8 cellular contexts compared by ENCODE assay signal in genomic region chr13:99434258-99434788, GRCh38.
A peak's percentile ranks its signal among the peaks of the same experiment; 100 is the strongest.
DNase-seq lines count a peak whose midpoint lies in the region; ATAC-seq and TF ChIP-seq lines count a peak whose summit lies in the region.
"Had no signal": no experiment of that assay in that cellular context is flagged by ENCODE, and none has a peak within 500 bp of the region (broad histone marks: within the 10 kb centered on the region; RNA-seq: fewer than 3 reads in every experiment).

No MANE protein-coding gene starts in this region.

- intact Hi-C loops in Panc1 (cut with micrococcal nuclease; ENCODE audit: unreplicated experiment) = no loop called here
- intact Hi-C loops in natural killer cell (cut with micrococcal nuclease) = loop anchor here (1.0 to 5.0 kb wide), 5 partner anchors 31 to 232 kb away; partner anchors contain the start of gene UBAC2
- intact Hi-C loops in upper lobe of right lung (cut with DNase I) = loop anchor here (10.0 kb wide), 1 partner anchor 160 kb away; no protein-coding TSS in a partner anchor

- H3K36me3 ChIP-seq in Panc1 (ENCODE audit: control insufficient read depth, insufficient read depth, low read length) = no peaks in the 10 kb centered on the region
- H3K36me3 ChIP-seq in upper lobe of right lung = no peaks in the 10 kb centered on the region
- H3K36me3 ChIP-seq: thoracic aorta had no signal

- no peaks in the 10 kb centered on the region for H3K9me3 Mint-ChIP-seq in activated T-cell treated with anti-CD3 and anti-CD28 coated beads, Interleukin-2, amount 50 U/mL, for 72 hours
- H3K9me3 Mint-ChIP-seq in natural killer cell (peaks cover 2 to 3% of the 10 kb centered on the region in 2 donors), osteocyte (ENCODE audit: unreplicated experiment) (no peaks in the 10 kb centered on the region)

- peak overlapping the region; percentile 87 to 90 for H3K4me3 Mint-ChIP-seq in activated T-cell treated with anti-CD3 and anti-CD28 coated beads, Interleukin-2, amount 50 U/mL, for 72 hours
- H3K4me3 Mint-ChIP-seq in natural killer cell = peak overlapping the region; percentile 59
- H3K4me3 Mint-ChIP-seq in osteocyte (ENCODE audit: unreplicated experiment) = no peak overlapping the region

- H3K9me3 ChIP-seq in Panc1 (ENCODE audit: control insufficient read depth, insufficient read depth, low read depth, low read length) = no peaks in the 10 kb centered on the region
- no peaks in the 10 kb centered on the region for H3K9me3 ChIP-seq in upper lobe of right lung
- H3K9me3 ChIP-seq: thoracic aorta had no signal

- CTCF ChIA-PET in Panc1 (lab: Charles Lee) = interaction anchor here (1.6 kb wide), 1 partner anchor 258 kb away, joined by 6 read pairs; no protein-coding TSS in a partner anchor

- no peak overlapping the region for H3K27ac ChIP-seq in Panc1 (ENCODE audit: low read length)
- H3K27ac ChIP-seq in upper lobe of right lung = peak overlapping the region; percentile 17
- H3K27ac ChIP-seq: thoracic aorta had no signal

- no peak for DNase-seq in Panc1 (ENCODE audit: low read depth, low spot score)
- peak; percentile 85 to 92 for DNase-seq in activated T-cell treated with anti-CD3 and anti-CD28 coated beads, Interleukin-2, amount 50 U/mL, for 72 hours
- peak; percentile 69 for DNase-seq in natural killer cell
- no peak for DNase-seq in upper lobe of right lung
- DNase-seq in NCI-H2171 treated with DMSO at 0.1 percent for 48 hours (lab: John Stamatoyannopoulos, UW) = no peak
- no peak for DNase-seq in EL
- DNase-seq in osteocyte (ENCODE audit: extremely low spot score, unreplicated experiment) = no peak

- ATAC-seq in Panc1 (0 out of 2 replicates have a peak, but pooled peaks have one; percentile 50), natural killer cell (peak; percentile 56 to 75 (median 64)), upper lobe of right lung (no peak)
- peak; percentile 75 to 79 for ATAC-seq in activated T-cell treated with anti-CD3 and anti-CD28 coated beads, Interleukin-2, amount 50 U/mL, for 72 hours (replicated peaks in 1 of 2)

- peaks cover 89% of the 10 kb centered on the region for H3K4me1 Mint-ChIP-seq in activated T-cell treated with anti-CD3 and anti-CD28 coated beads, Interleukin-2, amount 50 U/mL, for 72 hours (ENCODE audit: low read depth)
- H3K4me1 Mint-ChIP-seq in natural killer cell (peaks cover 40 to 54% of the 10 kb centered on the region in 2 donors), osteocyte (ENCODE audit: unreplicated experiment) (peaks cover 17% of the 10 kb centered on the region)

- POLR2A ChIA-PET in Panc1 (lab: Charles Lee) = no interaction called here

- H3K36me3 Mint-ChIP-seq in activated T-cell treated with anti-CD3 and anti-CD28 coated beads, Interleukin-2, amount 50 U/mL, for 72 hours (ENCODE audit: insufficient read depth in 2 of 2) = no peaks in the 10 kb centered on the region
- H3K36me3 Mint-ChIP-seq in natural killer cell (no peaks in the 10 kb centered on the region), osteocyte (ENCODE audit: unreplicated experiment) (no peaks in the 10 kb centered on the region)

- no peak overlapping the region for H3K4me3 ChIP-seq in Panc1 (ENCODE audit: low read depth in 2 of 2, low read length in 2 of 2)
- H3K4me3 ChIP-seq in upper lobe of right lung = no peak overlapping the region
- H3K4me3 ChIP-seq: thoracic aorta had no signal

- in situ Hi-C loops in Panc1 (cut with HindIII; ENCODE audit: low pct_unique_long_range_greater_than_20kb, low sequenced_read_pairs) = no loop called here

- no peak for TF ChIP-seq CTCF in Panc1 (IDR thresholded peaks at IDR 0.05)
- no peak for TF ChIP-seq CTCF in natural killer cell (IDR thresholded peaks at IDR 0.05)
- TF ChIP-seq CTCF in upper lobe of right lung (IDR thresholded peaks at IDR 0.05) = no peak
- TF ChIP-seq CTCF in osteocyte (IDR thresholded peaks at IDR 0.05) = no peak

- H3K27ac Mint-ChIP-seq in activated T-cell treated with anti-CD3 and anti-CD28 coated beads, Interleukin-2, amount 50 U/mL, for 72 hours = peak overlapping the region; percentile 96
- peak overlapping the region; percentile 91 to 95 for H3K27ac Mint-ChIP-seq in natural killer cell
- H3K27ac Mint-ChIP-seq in osteocyte (ENCODE audit: unreplicated experiment) = no peak overlapping the region

- peaks cover 4% of the 10 kb centered on the region for H3K27me3 Mint-ChIP-seq in activated T-cell treated with anti-CD3 and anti-CD28 coated beads, Interleukin-2, amount 50 U/mL, for 72 hours (ENCODE audit: low read depth)
- H3K27me3 Mint-ChIP-seq in natural killer cell (ENCODE audit: low read depth in 2 of 2) = peaks cover 15% of the 10 kb centered on the region in 2 donors
- peaks cover 15% of the 10 kb centered on the region for H3K27me3 Mint-ChIP-seq in osteocyte (ENCODE audit: unreplicated experiment)

- BruUV-seq in Panc1 (replicated peaks; lab: Mats Ljungman, UMichigan) = no TSS peak

- H3K4me1 ChIP-seq in Panc1 (ENCODE audit: control insufficient read depth, insufficient read depth, low read length) = peaks cover 5% of the 10 kb centered on the region; the same call in 1 of the 2 replicates
- peaks cover 17% of the 10 kb centered on the region for H3K4me1 ChIP-seq in upper lobe of right lung

- H3K27me3 ChIP-seq in Panc1 (ENCODE audit: control insufficient read depth, insufficient read depth, low read length) (no peaks in the 10 kb centered on the region), upper lobe of right lung (peaks cover 2% of the 10 kb centered on the region)

Comparison
In these comparisons a context has a peak if more than half of its experiments do, and no peak if none do; other contexts are left out.
1. DNase-seq: peak in activated T-cell treated with anti-CD3 and anti-CD28 coated beads, Interleukin-2, amount 50 U/mL, for 72 hours (2 of 2) and natural killer cell (single experiment); none in Panc1 (single experiment), upper lobe of right lung (single experiment), NCI-H2171 treated with DMSO at 0.1 percent for 48 hours (single experiment), EL (single experiment) and osteocyte (single experiment).